Comparison of ENCODE assay signal across 8 cellular contexts in the genomic region with DNA sequence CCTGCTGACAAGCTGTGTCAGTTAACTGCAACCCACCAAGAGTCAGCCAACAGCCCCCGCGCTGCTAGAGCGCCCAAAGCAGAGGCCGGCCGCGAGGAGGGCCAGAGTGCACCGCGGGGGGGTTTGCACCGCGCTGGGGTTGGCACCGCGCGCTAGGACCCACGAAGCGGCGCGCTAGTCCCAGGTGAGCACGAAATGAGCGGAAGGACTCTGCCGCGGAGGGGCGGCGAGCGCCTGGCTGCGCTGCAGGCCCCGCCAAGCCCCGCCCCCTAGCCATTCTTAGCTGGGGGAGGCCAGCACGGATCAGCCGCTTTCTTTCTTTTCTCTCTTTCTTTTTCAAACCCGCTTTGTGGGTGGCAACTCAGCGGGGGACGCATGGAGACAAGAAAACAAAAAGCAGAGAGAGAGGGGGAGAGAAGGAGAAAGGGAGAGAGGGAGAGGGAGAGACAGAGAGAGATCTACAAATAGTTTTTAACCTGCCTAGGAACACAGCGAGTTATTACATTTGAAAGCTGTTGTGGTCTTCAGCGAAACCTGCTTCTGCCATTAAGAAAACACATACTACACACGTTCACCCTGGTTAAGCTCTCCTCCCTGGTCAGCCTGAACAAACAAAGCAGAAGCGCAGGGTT. TPM values are rescaled to one million over a fixed set of nuclear protein-coding genes. Genes with fewer than 3 reads are reported as not detected.
A peak's percentile ranks its signal among the peaks of the same experiment; 100 is the strongest.
DNase-seq lines count a peak whose midpoint lies in the region; ATAC-seq and TF ChIP-seq lines count a peak whose summit lies in the region.

No MANE protein-coding gene starts in this region.

- H3K27ac Mint-ChIP-seq in activated naive CD8-positive, alpha-beta T cell = no peak overlapping the region
- H3K27ac Mint-ChIP-seq in neural crest cell (ENCODE audit: unreplicated experiment) = peak overlapping the region; percentile 46

- peaks cover 41% of the 10 kb centered on the region for H3K4me1 Mint-ChIP-seq in activated naive CD8-positive, alpha-beta T cell (ENCODE audit: low read depth)
- peaks cover 66% of the 10 kb centered on the region for H3K4me1 Mint-ChIP-seq in neural crest cell

- peaks cover 3% of the 10 kb centered on the region for H3K9me3 Mint-ChIP-seq in activated naive CD8-positive, alpha-beta T cell (ENCODE audit: low read depth)
- H3K9me3 Mint-ChIP-seq in neural crest cell = no peaks in the 10 kb centered on the region

- DNase-seq in DMS 273 (lab: John Stamatoyannopoulos, UW; ENCODE audit: unreplicated experiment) (peak; percentile 36), DMS 273 treated with DMSO at 0.1 percent for 48 hours (lab: John Stamatoyannopoulos, UW) (no peak), NCI-H748 (lab: John Stamatoyannopoulos, UW; ENCODE audit: unreplicated experiment) (peak; percentile 86), neural crest cell (ENCODE audit: low read depth, low spot score) (no peak), AG20443 (ENCODE audit: low spot score) (no peak), SW 1271 (lab: John Stamatoyannopoulos, UW) (no peak)

- peak overlapping the region; percentile 67 for H3K4me3 Mint-ChIP-seq in activated naive CD8-positive, alpha-beta T cell
- peak overlapping the region; percentile 97 for H3K4me3 Mint-ChIP-seq in neural crest cell

- H3K36me3 Mint-ChIP-seq in activated naive CD8-positive, alpha-beta T cell = peaks cover 2% of the 10 kb centered on the region
- no peaks in the 10 kb centered on the region for H3K36me3 Mint-ChIP-seq in neural crest cell (ENCODE audit: low read depth)

- no peak for TF ChIP-seq CTCF in neural crest cell (conservative IDR thresholded peaks at IDR 0.05)

- H3K27me3 Mint-ChIP-seq in activated naive CD8-positive, alpha-beta T cell = peaks cover 66% of the 10 kb centered on the region
- peaks cover 100% of the 10 kb centered on the region for H3K27me3 Mint-ChIP-seq in neural crest cell (ENCODE audit: low read depth)

- peak; percentile 77 for ATAC-seq in HG02885 (IDR thresholded peaks at IDR 0.05; ENCODE audit: poor library complexity, unreplicated experiment)

RNA-seq across cellular contexts. Expression of a gene that starts 6.9 kb away (rescaled TPM):
- 5.9 and 6.1 TPM in 2 replicates for total RNA-seq in neural crest cell

Comparison
In these comparisons a context has a peak if more than half of its experiments do, and no peak if none do; other contexts are left out.
1. DNase-seq: peak in DMS 273 (single experiment) and NCI-H748 (single experiment); none in DMS 273 treated with DMSO at 0.1 percent for 48 hours (single experiment), neural crest cell (single experiment), AG20443 (single experiment) and SW 1271 (0 of 2).